ENCODE assay signal across 11 cellular contexts in genomic region chr5:14415516-14416074, GRCh38.
DNase-seq lines count a peak whose midpoint lies in the region; ATAC-seq and TF ChIP-seq lines count a peak whose summit lies in the region.
"Had no signal": no experiment of that assay in that cellular context is flagged by ENCODE, and none has a peak within 500 bp of the region (broad histone marks: within the 10 kb centered on the region; RNA-seq: fewer than 3 reads in every experiment).

No MANE protein-coding gene starts in this region.

- H3K18ac ChIP-seq in trophoblast cell (ENCODE audit: low read length), result no peak overlapping the region

- ATAC-seq in GM21786 (IDR thresholded peaks at IDR 0.05; ENCODE audit: unreplicated experiment), result peak; percentile 21
- ATAC-seq in activated T-cell treated with anti-CD3 and anti-CD28 coated beads, Interleukin-2, amount 50 U/mL, for 72 hours (replicated peaks in 1 of 2), result peak; percentile 48 to 54

- DNase-seq in CD8-positive, alpha-beta memory T cell, result no peak
- DNase-seq in activated T-cell treated with anti-CD3 and anti-CD28 coated beads, Interleukin-2, amount 50 U/mL, for 72 hours, result peak; percentile 41 to 55
- DNase-seq in hepatocyte (ENCODE audit: low spot score) (no peak), trophoblast cell (no peak), glomerular visceral epithelial cell (ENCODE audit: extremely low spot score) (no peak), cerebellar cortex (ENCODE audit: low spot score) (no peak)
- DNase-seq in central memory CD4-positive, alpha-beta T cell, result no peak
- DNase-seq: cortex of kidney, hypothalamus, NCI-H526 treated with DMSO at 0.1 percent for 48 hours had no signal

- H3K4me3 Mint-ChIP-seq in CD8-positive, alpha-beta memory T cell, result peak overlapping the region; percentile 35 to 77 (median 73)
- H3K4me3 Mint-ChIP-seq in activated T-cell treated with anti-CD3 and anti-CD28 coated beads, Interleukin-2, amount 50 U/mL, for 72 hours, result peak overlapping the region; percentile 81 to 82

- peaks cover 34 to 56% (median 42%) of the 10 kb centered on the region in 3 donors for H3K4me1 Mint-ChIP-seq in CD8-positive, alpha-beta memory T cell
- H3K4me1 Mint-ChIP-seq in activated T-cell treated with anti-CD3 and anti-CD28 coated beads, Interleukin-2, amount 50 U/mL, for 72 hours (ENCODE audit: low read depth), result peaks cover 72% of the 10 kb centered on the region

- H3K27me3 Mint-ChIP-seq in CD8-positive, alpha-beta memory T cell, result peaks cover 0 to 9% of the 10 kb centered on the region in 2 donors
- H3K27me3 Mint-ChIP-seq in activated T-cell treated with anti-CD3 and anti-CD28 coated beads, Interleukin-2, amount 50 U/mL, for 72 hours (ENCODE audit: low read depth), result no peaks in the 10 kb centered on the region

- H2AFZ ChIP-seq in hepatocyte (no peak overlapping the region), trophoblast cell (ENCODE audit: insufficient read depth, low read length, poor library complexity) (no peak overlapping the region)

- H3K4ac ChIP-seq in trophoblast cell (ENCODE audit: low read depth, low read length), result no peak overlapping the region

- no peak overlapping the region for H4K8ac ChIP-seq in trophoblast cell (ENCODE audit: low read depth, low read length)

- H4K20me1 ChIP-seq in hepatocyte (ENCODE audit: insufficient read depth, poor library complexity, severe bottlenecking), result no peaks in the 10 kb centered on the region

- H2AK5ac ChIP-seq in trophoblast cell (ENCODE audit: low read length), result no peak overlapping the region

- no peak overlapping the region for H4K12ac ChIP-seq in trophoblast cell (ENCODE audit: low read depth, low read length)

- H2BK5ac ChIP-seq in trophoblast cell (ENCODE audit: low read depth, low read length, poor library complexity), result no peak overlapping the region

- TF ChIP-seq CTCF in hepatocyte (IDR thresholded peaks at IDR 0.05; ENCODE audit: poor library complexity), result no peak

- no peaks in the 10 kb centered on the region for H3K9me2 ChIP-seq in hepatocyte (replicated peaks; ENCODE audit: insufficient read depth)

- H3K4me2 ChIP-seq in hepatocyte, result peak overlapping the region; percentile 16
- no peak overlapping the region for H3K4me2 ChIP-seq in trophoblast cell (ENCODE audit: low read length)

- H3K9me3 Mint-ChIP-seq in CD8-positive, alpha-beta memory T cell, result no peaks in the 10 kb centered on the region
- H3K9me3 Mint-ChIP-seq in activated T-cell treated with anti-CD3 and anti-CD28 coated beads, Interleukin-2, amount 50 U/mL, for 72 hours, result no peaks in the 10 kb centered on the region

- 72% methylated on average over 6 of the region's 6 CpGs for WGBS in hepatocyte (ENCODE audit: low lambda C conversion rate, missing lambda C conversion rate)
- no CpG with 5 or more reads among the region's 6 CpGs for WGBS in trophoblast cell (ENCODE audit: extremely low coverage, insufficient coverage, insufficient read length)

- H3K27ac Mint-ChIP-seq in CD8-positive, alpha-beta memory T cell, result peak overlapping the region; percentile 32 to 96 (median 86)
- H3K27ac Mint-ChIP-seq in activated T-cell treated with anti-CD3 and anti-CD28 coated beads, Interleukin-2, amount 50 U/mL, for 72 hours, result peak overlapping the region; percentile 96

- POLR2A ChIA-PET in CD8-positive, alpha-beta memory T cell (lab: Charles Lee), result no interaction called here

- H4K91ac ChIP-seq in trophoblast cell (ENCODE audit: low read depth, low read length), result no peak overlapping the region

- no peaks in the 10 kb centered on the region for H3K27me3 ChIP-seq in CD8-positive, alpha-beta memory T cell (ENCODE audit: insufficient read depth, low read length, poor library complexity, severe bottlenecking)
- no peaks in the 10 kb centered on the region for H3K27me3 ChIP-seq in hepatocyte
- H3K27me3 ChIP-seq in trophoblast cell (ENCODE audit: insufficient read depth, low read length), result no peaks in the 10 kb centered on the region

- no peak overlapping the region for H2BK120ac ChIP-seq in trophoblast cell (ENCODE audit: insufficient read depth, low read length, poor library complexity)

- H3K14ac ChIP-seq in trophoblast cell (ENCODE audit: low read length), result no peak overlapping the region

- CTCF ChIA-PET in CD8-positive, alpha-beta memory T cell (lab: Charles Lee), result interaction anchor here (1.0 to 1.6 kb wide), 4 partner anchors 13 to 177 kb away, joined by 3 to 8 read pairs (median 3); no protein-coding TSS in a partner anchor

- H3K27ac ChIP-seq in CD8-positive, alpha-beta memory T cell (ENCODE audit: low read depth, low read length), result no peak overlapping the region
- H3K27ac ChIP-seq in hepatocyte, result peak overlapping the region; percentile 52
- H3K27ac ChIP-seq in trophoblast cell (ENCODE audit: low read depth, low read length), result no peak overlapping the region

- no peaks in the 10 kb centered on the region for H3K9me3 ChIP-seq in CD8-positive, alpha-beta memory T cell (ENCODE audit: low read length)
- no peaks in the 10 kb centered on the region for H3K9me3 ChIP-seq in hepatocyte (ENCODE audit: low read depth)
- no peaks in the 10 kb centered on the region for H3K9me3 ChIP-seq in trophoblast cell (ENCODE audit: insufficient read depth, low read depth, low read length)

- H3K4me3 ChIP-seq in CD8-positive, alpha-beta memory T cell (ENCODE audit: low read length), result no peak overlapping the region
- H3K4me3 ChIP-seq in hepatocyte, result no peak overlapping the region
- no peak overlapping the region for H3K4me3 ChIP-seq in trophoblast cell (ENCODE audit: low read depth, low read length)

- H3K36me3 Mint-ChIP-seq in CD8-positive, alpha-beta memory T cell, result peaks cover 0 to 4% (median 0%) of the 10 kb centered on the region in 3 donors
- H3K36me3 Mint-ChIP-seq in activated T-cell treated with anti-CD3 and anti-CD28 coated beads, Interleukin-2, amount 50 U/mL, for 72 hours (ENCODE audit: insufficient read depth in 2 of 2), result peaks cover 0 to 3% of the 10 kb centered on the region in 2 donors

- H3K79me1 ChIP-seq in trophoblast cell (ENCODE audit: low read length), result peaks cover 13% of the 10 kb centered on the region

- no peak overlapping the region for H3K9ac ChIP-seq in trophoblast cell (ENCODE audit: low read length)

- H2BK12ac ChIP-seq in trophoblast cell (ENCODE audit: low read length), result no peak overlapping the region

- no peaks in the 10 kb centered on the region for H3K36me3 ChIP-seq in CD8-positive, alpha-beta memory T cell (ENCODE audit: insufficient read depth, low read length)
- no peaks in the 10 kb centered on the region for H3K36me3 ChIP-seq in hepatocyte (replicated peaks; ENCODE audit: insufficient read depth, low read depth)
- peaks cover 49 to 64% of the 10 kb centered on the region in 2 experiments for H3K36me3 ChIP-seq in trophoblast cell (ENCODE audit: control insufficient read depth in 1 of 2, insufficient read depth in 2 of 2, low read length in 2 of 2)

- peaks cover 31% of the 10 kb centered on the region for H3K4me1 ChIP-seq in CD8-positive, alpha-beta memory T cell (ENCODE audit: insufficient read depth, low read length)
- H3K4me1 ChIP-seq in hepatocyte (ENCODE audit: insufficient read depth) (peaks cover 31% of the 10 kb centered on the region), trophoblast cell (ENCODE audit: control insufficient read depth in 1 of 2, insufficient read depth in 2 of 2, low read length in 2 of 2) (peaks cover 16 to 21% of the 10 kb centered on the region in 2 experiments)

- H3K79me2 ChIP-seq in hepatocyte (no peaks in the 10 kb centered on the region), trophoblast cell (ENCODE audit: control insufficient read depth, insufficient read depth, low read length, poor library complexity) (peaks cover 2% of the 10 kb centered on the region)

- no peak overlapping the region for H3K23ac ChIP-seq in trophoblast cell (ENCODE audit: low read length)

Comparison
In these comparisons a context has a peak if more than half of its experiments do, and no peak if none do; other contexts are left out.
1. DNase-seq: peak in activated T-cell treated with anti-CD3 and anti-CD28 coated beads, Interleukin-2, amount 50 U/mL, for 72 hours (2 of 2); none in CD8-positive, alpha-beta memory T cell (0 of 5), hepatocyte (single experiment), trophoblast cell (0 of 2), glomerular visceral epithelial cell (single experiment), cerebellar cortex (single experiment) and central memory CD4-positive, alpha-beta T cell (single experiment).